ENCODE assay signal across 8 cellular contexts in the genomic region with DNA sequence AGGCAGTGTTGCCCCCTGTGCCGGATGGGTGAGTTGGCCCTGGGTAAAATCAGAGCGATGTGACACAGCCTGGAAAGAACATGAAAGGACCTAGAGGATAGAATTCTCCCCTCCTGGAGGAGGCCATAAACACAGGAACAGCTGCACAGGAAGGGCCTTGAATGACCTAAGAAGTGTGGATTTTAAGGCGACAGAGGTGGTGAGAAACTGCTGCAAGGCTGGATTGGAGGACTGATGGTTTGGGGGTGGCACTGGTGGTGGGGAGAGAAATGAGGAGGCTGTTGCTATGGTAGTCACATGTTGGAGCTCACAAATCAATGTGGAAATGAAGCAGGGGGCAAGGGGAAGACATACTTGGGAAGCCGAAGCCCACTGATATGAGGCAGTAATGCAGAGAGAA. TPM values are rescaled to one million over a fixed set of nuclear protein-coding genes. Genes with fewer than 3 reads are reported as not detected.
DNase-seq lines count a peak whose midpoint lies in the region; TF ChIP-seq lines count a peak whose summit lies in the region.

No MANE protein-coding gene starts in this region.

- H3K9me2 ChIP-seq in SU-DHL-6 (replicated peaks; ENCODE audit: insufficient read depth, low read length), result no peaks in the 10 kb centered on the region

- intact Hi-C loops in sigmoid colon (cut with DNase I), result loop anchor here (5.0 kb wide), 1 partner anchor 204 kb away; a partner anchor contains a TSS

- TF ChIP-seq POLR2A in sigmoid colon (IDR thresholded peaks at IDR 0.05), result no peak

- no peaks in the 10 kb centered on the region for H4K20me1 ChIP-seq in SU-DHL-6 (ENCODE audit: low read depth, low read length)

- H3K4me2 ChIP-seq in SU-DHL-6 (ENCODE audit: low read depth, low read length, poor library complexity, severe bottlenecking), result peak overlapping the region; percentile 70

- H3K27me3 ChIP-seq in GM06990 (replicated peaks; ENCODE audit: control insufficient read depth, insufficient read depth, low read length), result 0 out of 2 replicates have a peak, but pooled peaks cover 2% of the 10 kb centered on the region
- H3K27me3 ChIP-seq in SU-DHL-6 (ENCODE audit: low read length), result no peaks in the 10 kb centered on the region
- H3K27me3 ChIP-seq in sigmoid colon, result no peaks in the 10 kb centered on the region

- H3K4me1 ChIP-seq in sigmoid colon, result peaks cover 0 to 60% (median 36%) of the 10 kb centered on the region in 4 donors

- H3K9ac ChIP-seq in SU-DHL-6 (ENCODE audit: low read length), result 0 out of 2 replicates have a peak overlapping the region, but pooled peaks have one; percentile 40

- 39 to 62% methylated on average over 4 of the region's 4 CpGs for WGBS in sigmoid colon, 2 donors

- no peak overlapping the region for H2AFZ ChIP-seq in SU-DHL-6 (ENCODE audit: low read depth, low read length, severe bottlenecking)

- H3F3A ChIP-seq in SU-DHL-6 (ENCODE audit: insufficient read depth), result peaks cover 4% of the 10 kb centered on the region; the same call in 1 of the 2 replicates

- H3K36me3 ChIP-seq in GM06990 (ENCODE audit: control insufficient read depth, insufficient read depth, low read length), result no peaks in the 10 kb centered on the region
- H3K36me3 ChIP-seq in SU-DHL-6 (ENCODE audit: low read length), result no peaks in the 10 kb centered on the region
- no peaks in the 10 kb centered on the region for H3K36me3 ChIP-seq in sigmoid colon

- H3K4me3 ChIP-seq in GM06990 (replicated peaks; ENCODE audit: low read depth, low read length) (peak overlapping the region; percentile 63; the same call in 1 of the 2 replicates), SU-DHL-6 (ENCODE audit: insufficient read depth, low read length, poor library complexity, severe bottlenecking) (no peak overlapping the region), fibroblast of the aortic adventitia (ENCODE audit: low read depth, low read length) (no peak overlapping the region), sigmoid colon (peak overlapping the region in 3 of 4 donors; percentile 46 to 53 (median 50))

- TF ChIP-seq CTCF in GM06990 (IDR thresholded peaks at IDR 0.05; ENCODE audit: insufficient read depth, low read length, poor library complexity, severe bottlenecking) (no peak), SU-DHL-6 (IDR thresholded peaks at IDR 0.05; ENCODE audit: insufficient read depth, low read length, poor library complexity, severe bottlenecking) (no peak), fibroblast of the aortic adventitia (IDR thresholded peaks at IDR 0.05; ENCODE audit: insufficient read depth, low read length) (no peak), sigmoid colon (IDR thresholded peaks at IDR 0.05) (no peak)

- no peaks in the 10 kb centered on the region for H3K79me2 ChIP-seq in SU-DHL-6 (ENCODE audit: insufficient read depth, low read length)

- DNase-seq in GM06990 (ENCODE audit: extremely low read depth, insufficient read length), result no peak
- DNase-seq in fibroblast of the aortic adventitia (ENCODE audit: low read depth), result peak; percentile 25
- no peak for DNase-seq in sigmoid colon
- no peak for DNase-seq in NOMO-1 treated with dmso at 0.1 percent for 144 hours (lab: John Stamatoyannopoulos, UW; ENCODE audit: unreplicated experiment)
- no peak for DNase-seq in SW480 (ENCODE audit: low spot score)
- DNase-seq in activated CD4-positive, alpha-beta T cell treated with anti-CD3 and anti-CD28 coated beads, Interleukin-2, amount 50 U/mL, for 4 hours, result no peak
- DNase-seq in activated CD4-positive, alpha-beta T cell treated with anti-CD3 and anti-CD28 coated beads, Interleukin-2, amount 50 U/mL, for 48 hours, result no peak

- H3K27ac ChIP-seq in SU-DHL-6 (ENCODE audit: low read depth, low read length) (no peak overlapping the region), sigmoid colon (peak overlapping the region; percentile 87 to 95 (median 92))

- TF ChIP-seq EP300 in sigmoid colon (IDR thresholded peaks at IDR 0.05), result no peak

- H3K9me3 ChIP-seq in SU-DHL-6 (ENCODE audit: insufficient read depth, low read length), result no peaks in the 10 kb centered on the region
- no peaks in the 10 kb centered on the region for H3K9me3 ChIP-seq in sigmoid colon

RNA-seq across cellular contexts. Expression of a gene that starts 13.8 kb away (rescaled TPM):
- 0.09 TPM in 1 of 2 replicates, not detected in the other for total RNA-seq in fibroblast of the aortic adventitia (ENCODE audit: low replicate concordance)
- under 1 TPM in 1 of 4 donors, not detected in 3; 0.54 TPM for total RNA-seq in sigmoid colon
- 1 to 10 TPM in 1 of 3 donors, under 1 TPM in 2; 0.25 to 1.2 (median 0.69) TPM for polyA plus RNA-seq in sigmoid colon

RNA-seq across cellular contexts. Expression of a gene that starts 25.2 kb away (rescaled TPM):
- total RNA-seq in fibroblast of the aortic adventitia (ENCODE audit: low replicate concordance) (1.9 and 6.4 TPM in 2 replicates), sigmoid colon (100 to 1,000 TPM in 1 of 4 donors, 10 to 100 TPM in 3; 12.8 to 135 (median 21.9) TPM)
- polyA plus RNA-seq in sigmoid colon, result 10 to 100 TPM; 15.6 to 26.7 (median 16.9) TPM

Comparison
In these comparisons a context has a peak if more than half of its experiments do, and no peak if none do; other contexts are left out.
1. H3K4me3 ChIP-seq: peak in GM06990 (single experiment) and sigmoid colon (3 of 4); none in SU-DHL-6 (single experiment) and fibroblast of the aortic adventitia (single experiment).